8 cellular contexts compared by ENCODE assay signal in genomic region chr2:96527052-96527964, GRCh38. TPM values are rescaled to one million over a fixed set of nuclear protein-coding genes. Genes with fewer than 3 reads are reported as not detected.
DNase-seq lines count a peak whose midpoint lies in the region; ATAC-seq and TF ChIP-seq lines count a peak whose summit lies in the region.

No MANE protein-coding gene starts in this region.

- H3K36me3 ChIP-seq in mucosa of descending colon (ENCODE audit: low read depth), result no peaks in the 10 kb centered on the region
- no peaks in the 10 kb centered on the region for H3K36me3 ChIP-seq in stomach

- H3K4me3 ChIP-seq in AG04449 (ENCODE audit: low read depth, low read length) (peak overlapping the region; percentile 47), choroid plexus epithelial cell (ENCODE audit: low read depth, low read length) (peak overlapping the region; percentile 60), mucosa of descending colon (no peak overlapping the region), stomach (peak overlapping the region; percentile 52 to 64 (median 59))

- CTCF ChIA-PET in AG04449 (lab: Yijun Ruan, JAX), result interaction anchor here (1.0 to 11.4 kb wide), 9 partner anchors 8 to 235 kb away, joined by 3 to 98 read pairs (median 7); no protein-coding TSS in a partner anchor

- no peak for TF ChIP-seq POLR2A in stomach (IDR thresholded peaks at IDR 0.05)

- DNase-seq in AG04449 (ENCODE audit: low read depth, low spot score) (no peak), UCSD-AML1 (lab: John Stamatoyannopoulos, UW; ENCODE audit: unreplicated experiment) (peak; percentile 45), choroid plexus epithelial cell (ENCODE audit: low read depth) (peak; percentile 31), mucosa of descending colon (peak in 2 of 3 donors; percentile 55 to 63), stomach (no peak), NCI-H345 treated with DMSO at 0.1 percent for 48 hours (lab: John Stamatoyannopoulos, UW; ENCODE audit: unreplicated experiment) (no peak)

- POLR2A ChIA-PET in AG04449 (lab: Yijun Ruan, JAX), result no interaction called here

- peak overlapping the region; percentile 40 to 99 (median 91) for H3K27ac ChIP-seq in stomach

- peaks cover 11% of the 10 kb centered on the region for H3K4me1 ChIP-seq in mucosa of descending colon (ENCODE audit: low read depth)
- peaks cover 24 to 59% (median 42%) of the 10 kb centered on the region in 4 donors for H3K4me1 ChIP-seq in stomach

- no peaks in the 10 kb centered on the region for H3K27me3 ChIP-seq in stomach

- TF ChIP-seq CTCF in AG04449 (IDR thresholded peaks at IDR 0.05; ENCODE audit: insufficient read depth, low read length, missing control alignments) (peak; percentile 65), choroid plexus epithelial cell (conservative IDR thresholded peaks at IDR 0.05; ENCODE audit: low read depth, low read length) (peak; percentile 49), mucosa of descending colon (IDR thresholded peaks at IDR 0.05) (no peak), stomach (IDR thresholded peaks at IDR 0.05) (peak in 1 of 7 experiments; percentile 39)

- intact Hi-C loops in mucosa of descending colon (cut with DNase I, micrococcal nuclease) (no loop called here), stomach (cut with DNase I; ENCODE audit: low total_unique reads) (no loop called here)

- ATAC-seq in GM21390 (IDR thresholded peaks at IDR 0.05; ENCODE audit: unreplicated experiment) (peak; percentile 31), mucosa of descending colon (no peak), HG02840 (IDR thresholded peaks at IDR 0.05; ENCODE audit: low FRiP score, unreplicated experiment) (no peak)

- TF ChIP-seq EP300 in stomach (IDR thresholded peaks at IDR 0.05), result no peak

- no peaks in the 10 kb centered on the region for H3K9me3 ChIP-seq in mucosa of descending colon
- no peaks in the 10 kb centered on the region for H3K9me3 ChIP-seq in stomach

- 11 to 20% (median 12%) methylated on average over 37 to 60 of the region's 60 CpGs for WGBS in stomach, 5 donors

RNA-seq across cellular contexts. Expression of gene ARID5A, which starts 9.2 kb away (rescaled TPM):
- total RNA-seq in mucosa of descending colon (10 to 100 TPM in 2 of 3 donors, 1 to 10 TPM in 1; 4.8 to 17.6 (median 10.3) TPM), stomach (10 to 100 TPM in 3 of 5 donors, 1 to 10 TPM in 2; 1.2 to 26.8 (median 13.6) TPM)
- 10 to 100 TPM; 12.2 to 17.3 (median 15.7) TPM for polyA plus RNA-seq in stomach

RNA-seq across cellular contexts. Expression of gene NEURL3, which starts 22.2 kb away (rescaled TPM):
- 1 to 10 TPM; 2.1 to 5.2 (median 2.3) TPM for total RNA-seq in mucosa of descending colon
- total RNA-seq in stomach, result 10 to 100 TPM in 1 of 5 donors, not detected in 4; 12.7 TPM
- polyA plus RNA-seq in stomach, result 1 to 10 TPM in 2 of 3 donors, under 1 TPM in 1; 0.50 to 1.9 (median 1.4) TPM

Comparison
In these comparisons a context has a peak if more than half of its experiments do, and no peak if none do; other contexts are left out.
1. DNase-seq: peak in UCSD-AML1 (single experiment), choroid plexus epithelial cell (single experiment) and mucosa of descending colon (2 of 3); none in AG04449 (single experiment), stomach (single experiment) and NCI-H345 treated with DMSO at 0.1 percent for 48 hours (single experiment).